Comparison of ENCODE assay signal across 8 cellular contexts in genomic region chr6:31441368-31442267, GRCh38. TPM values are rescaled to one million over a fixed set of nuclear protein-coding genes. Genes with fewer than 3 reads are reported as not detected.
DNase-seq lines count a peak whose midpoint lies in the region; ATAC-seq and TF ChIP-seq lines count a peak whose summit lies in the region.

No MANE protein-coding gene starts in this region.

- no peaks in the 10 kb centered on the region for H3K4me1 ChIP-seq in OCI-LY1 (ENCODE audit: insufficient read depth, low read length, severe bottlenecking)
- H3K4me1 ChIP-seq in suprapubic skin = peaks cover 5% of the 10 kb centered on the region

- no peaks in the 10 kb centered on the region for H3F3A ChIP-seq in OCI-LY1 (ENCODE audit: insufficient read depth, low read length)
- no peaks in the 10 kb centered on the region for H3F3A ChIP-seq in neural cell (ENCODE audit: insufficient read depth, low read length, poor library complexity, severe bottlenecking)

- 0 out of 2 replicates have a peak, but pooled peaks cover 6% of the 10 kb centered on the region for H3K9me3 ChIP-seq in OCI-LY1 (ENCODE audit: low read length)
- no peaks in the 10 kb centered on the region for H3K9me3 ChIP-seq in neural cell (ENCODE audit: low read length)
- no peaks in the 10 kb centered on the region for H3K9me3 ChIP-seq in suprapubic skin

- DNase-seq in AG20443 (ENCODE audit: low spot score) (peak; percentile 93), GM13976 (ENCODE audit: low spot score) (peak; percentile 87), activated T-cell treated with anti-CD3 and anti-CD28 coated beads for 48 hours (ENCODE audit: low read depth) (peak; percentile 77), fibroblast of the conjunctiva (ENCODE audit: low read depth) (peak; percentile 35), suprapubic skin (ENCODE audit: low spot score in 2 of 2) (peak; percentile 93 to 94)

- ATAC-seq in HG03342 (IDR thresholded peaks at IDR 0.05; ENCODE audit: unreplicated experiment) = no peak

- H3K4me3 ChIP-seq in OCI-LY1 (ENCODE audit: low read depth, low read length, poor library complexity, severe bottlenecking) = no peak overlapping the region
- no peak overlapping the region for H3K4me3 ChIP-seq in neural cell (ENCODE audit: low read length)
- no peak overlapping the region for H3K4me3 ChIP-seq in suprapubic skin

- TF ChIP-seq RAD21 in neural cell (conservative IDR thresholded peaks at IDR 0.05) = peak; percentile 51

- H2AFZ ChIP-seq in OCI-LY1 (ENCODE audit: low read length) (no peak overlapping the region), neural cell (ENCODE audit: low read depth, low read length) (no peak overlapping the region)

- H3K36me3 ChIP-seq in OCI-LY1 (ENCODE audit: insufficient read depth, low read length) = no peaks in the 10 kb centered on the region; the same call in 1 of the 2 replicates
- H3K36me3 ChIP-seq in neural cell (ENCODE audit: insufficient read depth, low read length) = no peaks in the 10 kb centered on the region
- no peaks in the 10 kb centered on the region for H3K36me3 ChIP-seq in suprapubic skin

- TF ChIP-seq CTCF in GM13976 (IDR thresholded peaks at IDR 0.05; ENCODE audit: borderline replicate concordance, control extremely low read depth, extremely low read depth, insufficient read depth, missing control alignments) (peak; percentile 70), OCI-LY1 (IDR thresholded peaks at IDR 0.05; ENCODE audit: low read length) (peak; percentile 78), neural cell (IDR thresholded peaks at IDR 0.05; ENCODE audit: poor library complexity, severe bottlenecking) (peak; percentile 64), suprapubic skin (IDR thresholded peaks at IDR 0.05) (peak; percentile 53 to 82)

- TF ChIP-seq POLR2A in suprapubic skin (IDR thresholded peaks at IDR 0.05) = no peak

- in situ Hi-C loops in GM13976 (cut with MboI; ENCODE audit: low sequenced_read_pairs, unreplicated experiment) = loop anchor here (5.0 kb wide), 1 partner anchor 44 kb away; no protein-coding TSS in a partner anchor

- H3K4me2 ChIP-seq in OCI-LY1 (ENCODE audit: low read length) (no peak overlapping the region), neural cell (ENCODE audit: low read length) (no peak overlapping the region)

- H3K9me2 ChIP-seq in OCI-LY1 (ENCODE audit: low read depth, low read length) (no peaks in the 10 kb centered on the region), neural cell (ENCODE audit: insufficient read depth, low read length) (no peaks in the 10 kb centered on the region)

- H3K27ac ChIP-seq in OCI-LY1 (ENCODE audit: low read depth, low read length, poor library complexity, severe bottlenecking) = no peak overlapping the region
- H3K27ac ChIP-seq in neural cell (ENCODE audit: low read length) = no peak overlapping the region
- no peak overlapping the region for H3K27ac ChIP-seq in suprapubic skin

- H3K79me2 ChIP-seq in OCI-LY1 (ENCODE audit: insufficient read depth, low read length) = no peaks in the 10 kb centered on the region
- no peaks in the 10 kb centered on the region for H3K79me2 ChIP-seq in neural cell (replicated peaks; ENCODE audit: insufficient read depth, low read length)

- 15% methylated on average over 25 of the region's 28 CpGs for WGBS in suprapubic skin

- H3K9ac ChIP-seq in OCI-LY1 (ENCODE audit: low read length) (no peak overlapping the region), neural cell (ENCODE audit: low read length) (no peak overlapping the region)

- no peaks in the 10 kb centered on the region; the same call in 1 of the 2 replicates for H3K27me3 ChIP-seq in OCI-LY1 (ENCODE audit: insufficient read depth, low read length)
- H3K27me3 ChIP-seq in neural cell (ENCODE audit: insufficient read depth, low read depth, low read length) = no peaks in the 10 kb centered on the region
- peaks cover 2% of the 10 kb centered on the region for H3K27me3 ChIP-seq in suprapubic skin

- TF ChIP-seq EP300 in neural cell (conservative IDR thresholded peaks at IDR 0.05; ENCODE audit: poor library complexity, severe bottlenecking) (no peak), suprapubic skin (IDR thresholded peaks at IDR 0.05) (no peak)

- no peaks in the 10 kb centered on the region for H4K20me1 ChIP-seq in OCI-LY1 (ENCODE audit: insufficient read depth, low read length)
- no peaks in the 10 kb centered on the region for H4K20me1 ChIP-seq in neural cell (ENCODE audit: insufficient read depth)

TF ChIP-seq in neural cell, 6 proteins besides CTCF, POLR2A, EP300 and RAD21:
- TF ChIP-seq, protein P1, sequence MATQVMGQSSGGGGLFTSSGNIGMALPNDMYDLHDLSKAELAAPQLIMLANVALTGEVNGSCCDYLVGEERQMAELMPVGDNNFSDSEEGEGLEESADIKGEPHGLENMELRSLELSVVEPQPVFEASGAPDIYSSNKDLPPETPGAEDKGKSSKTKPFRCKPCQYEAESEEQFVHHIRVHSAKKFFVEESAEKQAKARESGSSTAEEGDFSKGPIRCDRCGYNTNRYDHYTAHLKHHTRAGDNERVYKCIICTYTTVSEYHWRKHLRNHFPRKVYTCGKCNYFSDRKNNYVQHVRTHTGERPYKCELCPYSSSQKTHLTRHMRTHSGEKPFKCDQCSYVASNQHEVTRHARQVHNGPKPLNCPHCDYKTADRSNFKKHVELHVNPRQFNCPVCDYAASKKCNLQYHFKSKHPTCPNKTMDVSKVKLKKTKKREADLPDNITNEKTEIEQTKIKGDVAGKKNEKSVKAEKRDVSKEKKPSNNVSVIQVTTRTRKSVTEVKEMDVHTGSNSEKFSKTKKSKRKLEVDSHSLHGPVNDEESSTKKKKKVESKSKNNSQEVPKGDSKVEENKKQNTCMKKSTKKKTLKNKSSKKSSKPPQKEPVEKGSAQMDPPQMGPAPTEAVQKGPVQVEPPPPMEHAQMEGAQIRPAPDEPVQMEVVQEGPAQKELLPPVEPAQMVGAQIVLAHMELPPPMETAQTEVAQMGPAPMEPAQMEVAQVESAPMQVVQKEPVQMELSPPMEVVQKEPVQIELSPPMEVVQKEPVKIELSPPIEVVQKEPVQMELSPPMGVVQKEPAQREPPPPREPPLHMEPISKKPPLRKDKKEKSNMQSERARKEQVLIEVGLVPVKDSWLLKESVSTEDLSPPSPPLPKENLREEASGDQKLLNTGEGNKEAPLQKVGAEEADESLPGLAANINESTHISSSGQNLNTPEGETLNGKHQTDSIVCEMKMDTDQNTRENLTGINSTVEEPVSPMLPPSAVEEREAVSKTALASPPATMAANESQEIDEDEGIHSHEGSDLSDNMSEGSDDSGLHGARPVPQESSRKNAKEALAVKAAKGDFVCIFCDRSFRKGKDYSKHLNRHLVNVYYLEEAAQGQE (IDR thresholded peaks at IDR 0.05; ENCODE audit: borderline replicate concordance) = no peak
- TF ChIP-seq SMC3 (conservative IDR thresholded peaks at IDR 0.05; ENCODE audit: poor library complexity) = peak; percentile 45

RNA-seq across cellular contexts. Expression of gene MICA, which starts 38.2 kb away (rescaled TPM):
- 0.32 and 0.87 TPM in 2 replicates for polyA plus RNA-seq in neural cell
- 0.58 TPM in 1 of 2 replicates, not detected in the other for polyA minus RNA-seq in neural cell
- 10 to 100 TPM in 3 of 4 donors, 1 to 10 TPM in 1; 7.1 to 16.4 (median 15.2) TPM for total RNA-seq in suprapubic skin

RNA-seq across cellular contexts. Expression of gene MICB, which starts 56.3 kb away (rescaled TPM):
- 0.14 TPM in 1 of 2 replicates, not detected in the other for polyA plus RNA-seq in neural cell
- polyA minus RNA-seq in neural cell = not detected in 2 replicates
- total RNA-seq in suprapubic skin = 1 to 10 TPM in 3 of 4 donors, under 1 TPM in 1; 0.26 to 2.4 (median 2.1) TPM

Comparison
In these comparisons a context has a peak if more than half of its experiments do, and no peak if none do; other contexts are left out.
1. DNase-seq: peak in every context shown above with its lines; median percentile 94 in suprapubic skin; 93 in AG20443; 87 in GM13976; 77 in activated T-cell treated with anti-CD3 and anti-CD28 coated beads for 48 hours; 35 in fibroblast of the conjunctiva.